ENCODE assay signal across 1 cellular context in genomic region chr3:61719278-61719977, GRCh38.
TF ChIP-seq lines count a peak whose summit lies in the region.

No MANE protein-coding gene starts in this region.

TF ChIP-seq in WTC11, 78 proteins besides CTCF, POLR2A, EP300 and RAD21:
- TF ChIP-seq HMGXB4 (CRISPR knock-in tag; IDR thresholded peaks at IDR 0.05), result no peak
- TF ChIP-seq PRRX2 (CRISPR knock-in tag; IDR thresholded peaks at IDR 0.05), result no peak
- no peak for TF ChIP-seq E2F5 (CRISPR knock-in tag; IDR thresholded peaks at IDR 0.05)
- 0 out of 2 replicates have a peak, but pooled peaks have one; percentile 38 for TF ChIP-seq ARID4B (CRISPR knock-in tag; IDR thresholded peaks at IDR 0.05; ENCODE audit: borderline replicate concordance)
- TF ChIP-seq, protein P1, sequence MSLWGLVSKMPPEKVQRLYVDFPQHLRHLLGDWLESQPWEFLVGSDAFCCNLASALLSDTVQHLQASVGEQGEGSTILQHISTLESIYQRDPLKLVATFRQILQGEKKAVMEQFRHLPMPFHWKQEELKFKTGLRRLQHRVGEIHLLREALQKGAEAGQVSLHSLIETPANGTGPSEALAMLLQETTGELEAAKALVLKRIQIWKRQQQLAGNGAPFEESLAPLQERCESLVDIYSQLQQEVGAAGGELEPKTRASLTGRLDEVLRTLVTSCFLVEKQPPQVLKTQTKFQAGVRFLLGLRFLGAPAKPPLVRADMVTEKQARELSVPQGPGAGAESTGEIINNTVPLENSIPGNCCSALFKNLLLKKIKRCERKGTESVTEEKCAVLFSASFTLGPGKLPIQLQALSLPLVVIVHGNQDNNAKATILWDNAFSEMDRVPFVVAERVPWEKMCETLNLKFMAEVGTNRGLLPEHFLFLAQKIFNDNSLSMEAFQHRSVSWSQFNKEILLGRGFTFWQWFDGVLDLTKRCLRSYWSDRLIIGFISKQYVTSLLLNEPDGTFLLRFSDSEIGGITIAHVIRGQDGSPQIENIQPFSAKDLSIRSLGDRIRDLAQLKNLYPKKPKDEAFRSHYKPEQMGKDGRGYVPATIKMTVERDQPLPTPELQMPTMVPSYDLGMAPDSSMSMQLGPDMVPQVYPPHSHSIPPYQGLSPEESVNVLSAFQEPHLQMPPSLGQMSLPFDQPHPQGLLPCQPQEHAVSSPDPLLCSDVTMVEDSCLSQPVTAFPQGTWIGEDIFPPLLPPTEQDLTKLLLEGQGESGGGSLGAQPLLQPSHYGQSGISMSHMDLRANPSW (CRISPR knock-in tag; conservative IDR thresholded peaks at IDR 0.05; ENCODE audit: low read depth), result no peak
